Comparison of ENCODE assay signal across 1 cellular context in the genomic region with DNA sequence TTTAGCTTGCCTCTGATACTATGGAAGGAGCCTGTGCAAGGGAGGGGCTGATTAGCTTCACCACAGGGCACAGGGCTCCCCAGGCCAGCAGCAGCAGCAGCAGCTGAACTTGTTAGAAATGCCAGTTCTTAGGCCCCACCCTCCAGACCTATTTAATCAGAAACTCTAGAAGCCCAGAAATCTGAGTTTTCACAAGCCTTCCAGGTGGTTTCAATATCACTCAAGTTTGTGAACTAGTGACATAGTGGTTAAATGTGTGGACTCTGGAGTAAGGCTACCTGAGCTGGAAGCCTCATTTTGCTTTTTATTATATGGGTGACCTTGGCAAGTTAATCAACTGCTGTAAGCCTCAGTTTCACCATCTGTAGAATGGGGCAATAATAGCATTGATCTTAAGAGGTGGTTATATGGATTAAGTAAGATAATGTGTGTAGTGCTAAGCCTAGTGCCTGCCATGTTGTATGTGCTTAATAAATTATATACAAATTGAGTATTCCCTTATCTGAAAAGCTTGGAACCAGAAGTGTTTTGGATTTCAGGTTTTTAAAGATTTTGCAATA.
TF ChIP-seq lines count a peak whose summit lies in the region.

No MANE protein-coding gene starts in this region.

TF ChIP-seq in K562, 482 proteins besides CTCF, POLR2A, EP300 and RAD21 (continued from another document):
- TF ChIP-seq, protein P1, sequence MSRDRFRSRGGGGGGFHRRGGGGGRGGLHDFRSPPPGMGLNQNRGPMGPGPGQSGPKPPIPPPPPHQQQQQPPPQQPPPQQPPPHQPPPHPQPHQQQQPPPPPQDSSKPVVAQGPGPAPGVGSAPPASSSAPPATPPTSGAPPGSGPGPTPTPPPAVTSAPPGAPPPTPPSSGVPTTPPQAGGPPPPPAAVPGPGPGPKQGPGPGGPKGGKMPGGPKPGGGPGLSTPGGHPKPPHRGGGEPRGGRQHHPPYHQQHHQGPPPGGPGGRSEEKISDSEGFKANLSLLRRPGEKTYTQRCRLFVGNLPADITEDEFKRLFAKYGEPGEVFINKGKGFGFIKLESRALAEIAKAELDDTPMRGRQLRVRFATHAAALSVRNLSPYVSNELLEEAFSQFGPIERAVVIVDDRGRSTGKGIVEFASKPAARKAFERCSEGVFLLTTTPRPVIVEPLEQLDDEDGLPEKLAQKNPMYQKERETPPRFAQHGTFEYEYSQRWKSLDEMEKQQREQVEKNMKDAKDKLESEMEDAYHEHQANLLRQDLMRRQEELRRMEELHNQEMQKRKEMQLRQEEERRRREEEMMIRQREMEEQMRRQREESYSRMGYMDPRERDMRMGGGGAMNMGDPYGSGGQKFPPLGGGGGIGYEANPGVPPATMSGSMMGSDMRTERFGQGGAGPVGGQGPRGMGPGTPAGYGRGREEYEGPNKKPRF (IDR thresholded peaks at IDR 0.05; ENCODE audit: low read depth, low read length): no peak
